In genomic region chr12:55742719-55743130, GRCh38 we compare ENCODE assay signal across 8 cellular contexts. TPM values are rescaled to one million over a fixed set of nuclear protein-coding genes. Genes with fewer than 3 reads are reported as not detected.
A peak's percentile ranks its signal among the peaks of the same experiment; 100 is the strongest.
DNase-seq lines count a peak whose midpoint lies in the region; ATAC-seq and TF ChIP-seq lines count a peak whose summit lies in the region.

Gene GDF11, plus strand, starts transcription at chr12:55743122. Its CDS starts 195 bp downstream, at chr12:55743317.

- peaks cover 8% of the 10 kb centered on the region for H3K36me3 Mint-ChIP-seq in nephron progenitor cell (ENCODE audit: low read depth)

- peak within 1 kb of the TSS; percentile 99 for H3K27ac Mint-ChIP-seq in nephron progenitor cell

- CTCF ChIA-PET in RWPE1 (lab: Yijun Ruan, JAX): no interaction called here

- POLR2A ChIA-PET in RWPE1 (lab: Yijun Ruan, JAX; ENCODE audit: low non-redundant PET): no interaction called here

- peaks cover 20% of the 10 kb centered on the region for H3K4me1 ChIP-seq in BE2C

- H3K4me3 ChIP-seq in BE2C (ENCODE audit: low read depth, low read length) (peak within 1 kb of the TSS; percentile 96), LNCaP clone FGC (ENCODE audit: low read depth, low read length) (peak within 1 kb of the TSS; percentile 56)

- no peaks in the 10 kb centered on the region for H3K9me3 Mint-ChIP-seq in nephron progenitor cell

- peak; percentile 90 for DNase-seq in BE2C
- no peak for DNase-seq in LNCaP clone FGC (ENCODE audit: low read depth)
- DNase-seq in RWPE1 (ENCODE audit: low spot score): peak; percentile 80
- DNase-seq in activated effector memory CD4-positive, alpha-beta T cell treated with anti-CD3 and anti-CD28 coated beads, Interleukin-2, amount 50 U/mL, for 16 hours: peak; percentile 90
- DNase-seq in foreskin melanocyte: peak; percentile 56
- DNase-seq in nephron progenitor cell: no peak
- DNase-seq in superior temporal gyrus (ENCODE audit: extremely low spot score): peak; percentile 87

- no peaks in the 10 kb centered on the region for H3K27me3 ChIP-seq in BE2C

- H3K4me3 Mint-ChIP-seq in nephron progenitor cell: peak within 1 kb of the TSS; percentile 97

- no peak for TF ChIP-seq CTCF in BE2C (IDR thresholded peaks at IDR 0.05; ENCODE audit: low read depth, low read length)
- TF ChIP-seq CTCF in LNCaP clone FGC (IDR thresholded peaks at IDR 0.05; ENCODE audit: control insufficient read depth, extremely low read depth, insufficient read depth): no peak
- TF ChIP-seq CTCF in RWPE1 (conservative IDR thresholded peaks at IDR 0.05; ENCODE audit: low read depth): no peak
- TF ChIP-seq CTCF in nephron progenitor cell (IDR thresholded peaks at IDR 0.05): no peak

- peaks cover 66% of the 10 kb centered on the region for H3K4me1 Mint-ChIP-seq in nephron progenitor cell

- H3K27me3 Mint-ChIP-seq in nephron progenitor cell (ENCODE audit: low read depth, poor library complexity): peaks cover 3% of the 10 kb centered on the region

- H3K27ac ChIP-seq in RWPE1: peak within 1 kb of the TSS; percentile 83

- peak; percentile 19 for ATAC-seq in GM19397 (IDR thresholded peaks at IDR 0.05; ENCODE audit: unreplicated experiment)

- H3K9me3 ChIP-seq in BE2C: no peaks in the 10 kb centered on the region

- H3K36me3 ChIP-seq in BE2C: peaks cover 10% of the 10 kb centered on the region; the same call in 1 of the 2 replicates

RNA-seq across cellular contexts. Expression of gene GDF11, which starts in this region (rescaled TPM):
- polyA plus RNA-seq in BE2C (2012; ENCODE audit: insufficient read depth, insufficient read length, low read depth): 111 TPM

Comparison
In these comparisons a context has a peak if more than half of its experiments do, and no peak if none do; other contexts are left out.
1. DNase-seq: peak in BE2C (single experiment), RWPE1 (single experiment), activated effector memory CD4-positive, alpha-beta T cell treated with anti-CD3 and anti-CD28 coated beads, Interleukin-2, amount 50 U/mL, for 16 hours (single experiment), foreskin melanocyte (single experiment) and superior temporal gyrus (single experiment); none in LNCaP clone FGC (single experiment) and nephron progenitor cell (single experiment).